37 cellular contexts compared by ENCODE assay signal in genomic region chr10:97814996-97815395, GRCh38. TPM values are rescaled to one million over a fixed set of nuclear protein-coding genes. Genes with fewer than 3 reads are reported as not detected.
"Had no signal": no experiment of that assay in that cellular context is flagged by ENCODE, and none has a peak within 500 bp of the region (broad histone marks: within the 10 kb centered on the region; RNA-seq: fewer than 3 reads in every experiment).

No MANE protein-coding gene starts in this region.

- H3K36me3 ChIP-seq: MG63 had no signal

- H3K4me2 ChIP-seq: KMS-11 had no signal

- H3K4me3 ChIP-seq: MG63 had no signal

- H3K27ac ChIP-seq: KMS-11 had no signal

- DNase-seq: Karpas-422, Kasumi-1, KG1, MG63, MM.1S, MV-4-11, NCI-H1048, NCI-H1092, NCI-H1092 treated with DMSO at 0.1 percent for 48 hours, NCI-H1105, NCI-H1105 treated with DMSO at 0.1 percent for 48 hours, NCI-H1417, NCI-H1417 treated with DMSO at 0.1 percent for 48 hours, NCI-H1436, NCI-H1436 treated with DMSO at 0.1 percent for 48 hours, NCI-H146, NCI-H1694, NCI-H1694 treated with DMSO at 0.1 percent for 48 hours, NCI-H187, NCI-H187 treated with DMSO at 0.1 percent for 48 hours, NCI-H1930, NCI-H2029, NCI-H2029 treated with DMSO at 0.1 percent for 48 hours, NCI-H2081, NCI-H2081 treated with DMSO at 0.1 percent for 48 hours, NCI-H2107, NCI-H2227 treated with DMSO at 0.1 percent for 48 hours, NCI-H226, NCI-H345, NCI-H446, NCI-H446 treated with DMSO at 0.1 percent for 48 hours, NCI-H510A, NCI-H510A treated with DMSO at 0.1 percent for 48 hours had no signal

- H3K9me3 ChIP-seq: MG63 had no signal

- H3K9ac ChIP-seq: KMS-11 had no signal

- H3K27me3 ChIP-seq: MG63 had no signal

RNA-seq across cellular contexts. Expression of gene GOLGA7B, which starts 34.6 kb away (rescaled TPM):
- total RNA-seq: M059J, MCF 10A had no signal

RNA-seq across cellular contexts. Expression of gene SFRP5, which starts 43.2 kb away (rescaled TPM):
- total RNA-seq: M059J, MCF 10A, NCI-H460 had no signal
